1 cellular context compared by ENCODE assay signal in the genomic region with DNA sequence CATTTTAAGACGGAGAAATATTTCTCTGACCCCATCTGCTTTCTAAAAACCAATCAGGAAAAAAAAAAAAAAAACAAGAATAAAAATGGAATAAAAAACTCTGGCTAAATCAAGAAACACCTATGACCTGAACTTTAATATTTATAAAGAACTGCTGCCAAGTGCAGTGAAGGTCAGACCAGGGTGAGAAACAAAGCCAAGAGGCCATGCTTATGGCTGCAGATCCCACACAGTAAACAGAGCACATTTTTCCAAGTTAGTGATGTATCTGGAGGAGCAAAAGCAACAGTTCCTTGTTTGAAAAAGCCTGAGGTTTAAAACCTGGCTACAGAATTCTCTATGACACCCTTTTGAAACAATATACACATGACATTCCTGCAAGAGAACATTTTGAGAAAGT.
TF ChIP-seq lines count a peak whose summit lies in the region.

No MANE protein-coding gene starts in this region.

TF ChIP-seq in liver, 16 proteins besides CTCF, POLR2A, EP300 and RAD21 (continued from another document):
- TF ChIP-seq, protein P1, sequence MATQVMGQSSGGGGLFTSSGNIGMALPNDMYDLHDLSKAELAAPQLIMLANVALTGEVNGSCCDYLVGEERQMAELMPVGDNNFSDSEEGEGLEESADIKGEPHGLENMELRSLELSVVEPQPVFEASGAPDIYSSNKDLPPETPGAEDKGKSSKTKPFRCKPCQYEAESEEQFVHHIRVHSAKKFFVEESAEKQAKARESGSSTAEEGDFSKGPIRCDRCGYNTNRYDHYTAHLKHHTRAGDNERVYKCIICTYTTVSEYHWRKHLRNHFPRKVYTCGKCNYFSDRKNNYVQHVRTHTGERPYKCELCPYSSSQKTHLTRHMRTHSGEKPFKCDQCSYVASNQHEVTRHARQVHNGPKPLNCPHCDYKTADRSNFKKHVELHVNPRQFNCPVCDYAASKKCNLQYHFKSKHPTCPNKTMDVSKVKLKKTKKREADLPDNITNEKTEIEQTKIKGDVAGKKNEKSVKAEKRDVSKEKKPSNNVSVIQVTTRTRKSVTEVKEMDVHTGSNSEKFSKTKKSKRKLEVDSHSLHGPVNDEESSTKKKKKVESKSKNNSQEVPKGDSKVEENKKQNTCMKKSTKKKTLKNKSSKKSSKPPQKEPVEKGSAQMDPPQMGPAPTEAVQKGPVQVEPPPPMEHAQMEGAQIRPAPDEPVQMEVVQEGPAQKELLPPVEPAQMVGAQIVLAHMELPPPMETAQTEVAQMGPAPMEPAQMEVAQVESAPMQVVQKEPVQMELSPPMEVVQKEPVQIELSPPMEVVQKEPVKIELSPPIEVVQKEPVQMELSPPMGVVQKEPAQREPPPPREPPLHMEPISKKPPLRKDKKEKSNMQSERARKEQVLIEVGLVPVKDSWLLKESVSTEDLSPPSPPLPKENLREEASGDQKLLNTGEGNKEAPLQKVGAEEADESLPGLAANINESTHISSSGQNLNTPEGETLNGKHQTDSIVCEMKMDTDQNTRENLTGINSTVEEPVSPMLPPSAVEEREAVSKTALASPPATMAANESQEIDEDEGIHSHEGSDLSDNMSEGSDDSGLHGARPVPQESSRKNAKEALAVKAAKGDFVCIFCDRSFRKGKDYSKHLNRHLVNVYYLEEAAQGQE (IDR thresholded peaks at IDR 0.05), result no peak
- TF ChIP-seq JUND (IDR thresholded peaks at IDR 0.05), result peak in 1 of 2 donors; percentile 35
- TF ChIP-seq, protein P2, sequence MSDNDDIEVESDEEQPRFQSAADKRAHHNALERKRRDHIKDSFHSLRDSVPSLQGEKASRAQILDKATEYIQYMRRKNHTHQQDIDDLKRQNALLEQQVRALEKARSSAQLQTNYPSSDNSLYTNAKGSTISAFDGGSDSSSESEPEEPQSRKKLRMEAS (IDR thresholded peaks at IDR 0.05), result peak; percentile 16
- peak; percentile 64 for TF ChIP-seq FOXA2 (IDR thresholded peaks at IDR 0.05)
- TF ChIP-seq TAF1 (conservative IDR thresholded peaks at IDR 0.05), result no peak
